In genomic region chr12:6824085-6824800, GRCh38 we compare ENCODE assay signal across 24 cellular contexts. TPM values are rescaled to one million over a fixed set of nuclear protein-coding genes. Genes with fewer than 3 reads are reported as not detected.
DNase-seq lines count a peak whose midpoint lies in the region; ATAC-seq and TF ChIP-seq lines count a peak whose summit lies in the region.
"Had no signal": no experiment of that assay in that cellular context is flagged by ENCODE, and none has a peak within 500 bp of the region (broad histone marks: within the 10 kb centered on the region; RNA-seq: fewer than 3 reads in every experiment).

No MANE protein-coding gene starts in this region.

- H3K18ac ChIP-seq in neuronal stem cell (ENCODE audit: low read length) = peak overlapping the region; percentile 21

- H3K27ac ChIP-seq in neuronal stem cell (replicated peaks; ENCODE audit: low read length) = no peak overlapping the region
- H3K27ac ChIP-seq: ascending aorta; BLaER1 treated with 17β-estradiol and CSF1 and Interleukin-3, amounts not matched to agents 10 nM and 100 nM; parathyroid adenoma; right atrium auricular region; upper lobe of right lung had no signal

- peak overlapping the region; percentile 41 for H2BK15ac ChIP-seq in neuronal stem cell (ENCODE audit: low read length)

- H3K4me1 ChIP-seq in neuronal stem cell (ENCODE audit: control insufficient read depth in 2 of 2, insufficient read depth in 1 of 2, low read depth in 1 of 2, low read length in 2 of 2) = peaks cover 33 to 47% of the 10 kb centered on the region in 2 donors

- H3K27me3 ChIP-seq in MG63 (peaks cover 26% of the 10 kb centered on the region), neuronal stem cell (ENCODE audit: control insufficient read depth in 3 of 3, insufficient read depth in 3 of 3, low read depth in 1 of 3, low read length in 3 of 3) (no peaks in the 10 kb centered on the region)
- H3K27me3 ChIP-seq: right atrium auricular region, upper lobe of right lung had no signal

- peaks cover 51% of the 10 kb centered on the region for H3K4me1 Mint-ChIP-seq in endothelial cell (ENCODE audit: unreplicated experiment)

- peak overlapping the region; percentile 43 for H2AK5ac ChIP-seq in neuronal stem cell (ENCODE audit: low read depth, low read length)

- no CpG with 5 or more reads among the region's 37 CpGs for WGBS in neuronal stem cell (ENCODE audit: extremely low coverage in 2 of 2, insufficient read length in 2 of 2, insufficient replicate concordance in 1 of 2), 2 donors

- H3K36me3 ChIP-seq in MG63 = no peaks in the 10 kb centered on the region
- peaks cover 0 to 5% of the 10 kb centered on the region in 2 donors for H3K36me3 ChIP-seq in neuronal stem cell (replicated peaks in 1 of 2; ENCODE audit: control insufficient read depth in 2 of 2, insufficient read depth in 2 of 2, low read length in 2 of 2)
- H3K36me3 ChIP-seq: ascending aorta; BLaER1 treated with 17β-estradiol and CSF1 and Interleukin-3, amounts not matched to agents 10 nM and 100 nM; right atrium auricular region; upper lobe of right lung had no signal

- no peak overlapping the region for H2BK120ac ChIP-seq in neuronal stem cell (ENCODE audit: low read depth, low read length)

- H3K27me3 Mint-ChIP-seq in endothelial cell (ENCODE audit: unreplicated experiment) = peaks cover 27% of the 10 kb centered on the region

- H3K4me2 ChIP-seq in neuronal stem cell (ENCODE audit: insufficient read depth, low read length, poor library complexity, severe bottlenecking) = no peak overlapping the region
- H3K4me2 ChIP-seq: BLaER1 treated with 17β-estradiol and CSF1 and Interleukin-3, amounts not matched to agents 10 nM and 100 nM had no signal

- H3K79me1 ChIP-seq in neuronal stem cell (ENCODE audit: low read depth, low read length) = peaks cover 16% of the 10 kb centered on the region

- no peak for TF ChIP-seq CTCF in endothelial cell (IDR thresholded peaks at IDR 0.05; ENCODE audit: unreplicated experiment)
- no peak for TF ChIP-seq CTCF in foreskin fibroblast (IDR thresholded peaks at IDR 0.05; ENCODE audit: low read depth, low read length)

- H3K23ac ChIP-seq in neuronal stem cell (ENCODE audit: low read depth, low read length, poor library complexity) = peak overlapping the region; percentile 82

- no peak for ATAC-seq in GM18868 (IDR thresholded peaks at IDR 0.05; ENCODE audit: unreplicated experiment)
- ATAC-seq: activated CD8-positive, alpha-beta T cell treated with anti-CD3 and anti-CD28 coated beads, Interleukin-2, amount 10 ng/mL, durations not matched to agents 7 days and 5 days; left ventricle myocardium superior; upper lobe of right lung had no signal

- H3K27ac Mint-ChIP-seq in endothelial cell (ENCODE audit: unreplicated experiment) = no peak overlapping the region
- H3K27ac Mint-ChIP-seq: activated CD8-positive, alpha-beta T cell treated with anti-CD3 and anti-CD28 coated beads, Interleukin-2, amount 10 ng/mL, durations not matched to agents 7 days and 5 days; activated naive CD8-positive, alpha-beta T cell; naive B cell had no signal

- peak overlapping the region; percentile 33 for H2BK5ac ChIP-seq in neuronal stem cell (ENCODE audit: low read length)

- DNase-seq in Daoy (ENCODE audit: low read depth) (peak; percentile 7), MG63 (peak; percentile 30), endothelial cell (ENCODE audit: low spot score) (no peak), neuronal stem cell (ENCODE audit: low spot score) (no peak), foreskin fibroblast (no peak), HPDE6-E6E7 (ENCODE audit: extremely low spot score) (no peak), NCI-H345 (lab: John Stamatoyannopoulos, UW) (no peak)
- DNase-seq: activated CD4-positive, alpha-beta T cell treated with anti-CD3 and anti-CD28 coated beads for 1 hour; activated CD8-positive, alpha-beta T cell treated with anti-CD3 and anti-CD28 coated beads, Interleukin-2, amount 10 ng/mL, durations not matched to agents 7 days and 5 days; central memory CD4-positive, alpha-beta T cell; COR-L47; left ventricle myocardium superior; naive B cell; NCI-H1092 treated with DMSO at 0.1 percent for 48 hours; NCI-H748 treated with DMSO at 0.1 percent for 48 hours; stimulated activated CD4-positive, alpha-beta T cell treated with anti-CD3 and anti-CD28 coated beads, Interleukin-2, amount 100 ng/mL, for 48 hours; upper lobe of right lung had no signal

- H3K4me3 Mint-ChIP-seq in endothelial cell (ENCODE audit: unreplicated experiment) = peak overlapping the region; percentile 70
- H3K4me3 Mint-ChIP-seq: activated CD8-positive, alpha-beta T cell treated with anti-CD3 and anti-CD28 coated beads, Interleukin-2, amount 10 ng/mL, durations not matched to agents 7 days and 5 days; activated naive CD8-positive, alpha-beta T cell had no signal

- no peak overlapping the region for H2BK12ac ChIP-seq in neuronal stem cell (ENCODE audit: low read length)

- no peak overlapping the region for H3K9ac ChIP-seq in neuronal stem cell (ENCODE audit: low read depth, low read length, poor library complexity)
- H3K9ac ChIP-seq: BLaER1 treated with 17β-estradiol and CSF1 and Interleukin-3, amounts not matched to agents 10 nM and 100 nM; parathyroid adenoma had no signal

- H4K8ac ChIP-seq in neuronal stem cell (ENCODE audit: low read depth, low read length) = no peak overlapping the region

- H3K9me3 Mint-ChIP-seq in endothelial cell (ENCODE audit: unreplicated experiment) = no peaks in the 10 kb centered on the region
- H3K9me3 Mint-ChIP-seq: mesothelial cell of epicardium, naive B cell had no signal

- no peak overlapping the region for H4K91ac ChIP-seq in neuronal stem cell (ENCODE audit: low read depth, low read length, poor library complexity)

- H3K9me3 ChIP-seq in MG63 (no peaks in the 10 kb centered on the region), neuronal stem cell (replicated peaks in 1 of 2; ENCODE audit: control insufficient read depth in 2 of 2, insufficient read depth in 1 of 2, low read depth in 1 of 2, low read length in 2 of 2) (peaks cover 0 to 3% of the 10 kb centered on the region in 2 donors)
- H3K9me3 ChIP-seq: ascending aorta; BLaER1 treated with 17β-estradiol and CSF1 and Interleukin-3, amounts not matched to agents 10 nM and 100 nM; right atrium auricular region; upper lobe of right lung had no signal

- H3K36me3 Mint-ChIP-seq in endothelial cell (ENCODE audit: low read depth, unreplicated experiment) = peaks cover 13% of the 10 kb centered on the region
- H3K36me3 Mint-ChIP-seq: activated naive CD8-positive, alpha-beta T cell; mesothelial cell of epicardium had no signal

- H3K4ac ChIP-seq in neuronal stem cell (ENCODE audit: low read length) = no peak overlapping the region

- H3K4me3 ChIP-seq in MG63 (no peak overlapping the region), neuronal stem cell (ENCODE audit: low read length in 2 of 2) (no peak overlapping the region), foreskin fibroblast (ENCODE audit: low read depth in 1 of 2, low read length in 2 of 2) (no peak overlapping the region)
- H3K4me3 ChIP-seq: BLaER1 treated with 17β-estradiol and CSF1 and Interleukin-3, amounts not matched to agents 10 nM and 100 nM; right atrium auricular region; upper lobe of right lung had no signal

- H2AFZ ChIP-seq in neuronal stem cell (ENCODE audit: low read length) = no peak overlapping the region
- H2AFZ ChIP-seq: parathyroid adenoma had no signal

- no peak overlapping the region for H3K14ac ChIP-seq in neuronal stem cell (ENCODE audit: low read length)

RNA-seq across cellular contexts. Expression of gene GPR162, which starts 2.6 kb away (rescaled TPM):
- total RNA-seq in Daoy (2014; rRNA removed; shearing (Covaris generic)) = 0.74 and 0.92 TPM in 2 replicates
- total RNA-seq in MG63 (2014; rRNA removed; shearing (Covaris generic); ENCODE audit: low replicate concordance) = not detected in 2 replicates
- total RNA-seq in endothelial cell (ENCODE audit: unreplicated experiment) = 52.7 TPM
- polyA plus RNA-seq in neuronal stem cell (2013, experiment 1 of 2) = 34.0 TPM
- 28.4 TPM for polyA plus RNA-seq in neuronal stem cell (2013, experiment 2 of 2)

RNA-seq across cellular contexts. Expression of gene P3H3, which starts 4.0 kb away (rescaled TPM):
- total RNA-seq in Daoy (2014; rRNA removed; shearing (Covaris generic)) = 24.1 and 24.8 TPM in 2 replicates
- total RNA-seq in MG63 (2014; rRNA removed; shearing (Covaris generic); ENCODE audit: low replicate concordance) = 19.4 and 45.6 TPM in 2 replicates
- 48.8 TPM for total RNA-seq in endothelial cell (ENCODE audit: unreplicated experiment)
- 22.0 TPM for polyA plus RNA-seq in neuronal stem cell (2013, experiment 1 of 2)
- polyA plus RNA-seq in neuronal stem cell (2013, experiment 2 of 2) = 21.2 TPM

RNA-seq across cellular contexts. Expression of gene GNB3, which starts 16.5 kb away (rescaled TPM):
- total RNA-seq in Daoy (2014; rRNA removed; shearing (Covaris generic)) = 0.71 and 1.4 TPM in 2 replicates
- 0.43 TPM in 1 of 2 replicates, not detected in the other for total RNA-seq in MG63 (2014; rRNA removed; shearing (Covaris generic); ENCODE audit: low replicate concordance)
- 9.0 TPM for total RNA-seq in endothelial cell (ENCODE audit: unreplicated experiment)
- 8.6 TPM for polyA plus RNA-seq in neuronal stem cell (2013, experiment 1 of 2)
- 8.2 TPM for polyA plus RNA-seq in neuronal stem cell (2013, experiment 2 of 2)

RNA-seq across cellular contexts. Expression of gene CDCA3, which starts 26.8 kb away (rescaled TPM):
- 107 TPM in 2 replicates for total RNA-seq in Daoy (2014; rRNA removed; shearing (Covaris generic))
- 29.8 and 110 TPM in 2 replicates for total RNA-seq in MG63 (2014; rRNA removed; shearing (Covaris generic); ENCODE audit: low replicate concordance)
- total RNA-seq in endothelial cell (ENCODE audit: unreplicated experiment) = 6.2 TPM
- polyA plus RNA-seq in neuronal stem cell (2013, experiment 1 of 2) = 81.3 TPM
- polyA plus RNA-seq in neuronal stem cell (2013, experiment 2 of 2) = 79.5 TPM
- total RNA-seq: ascending aorta had no signal

RNA-seq across cellular contexts. Expression of gene USP5, which starts 27.7 kb away (rescaled TPM):
- total RNA-seq in Daoy (2014; rRNA removed; shearing (Covaris generic)) = 134 and 140 TPM in 2 replicates
- total RNA-seq in MG63 (2014; rRNA removed; shearing (Covaris generic); ENCODE audit: low replicate concordance) = 104 and 143 TPM in 2 replicates
- 119 TPM for total RNA-seq in endothelial cell (ENCODE audit: unreplicated experiment)
- polyA plus RNA-seq in neuronal stem cell (2013, experiment 1 of 2) = 80.9 TPM
- polyA plus RNA-seq in neuronal stem cell (2013, experiment 2 of 2) = 82.6 TPM

Comparison
In these comparisons a context has a peak if more than half of its experiments do, and no peak if none do; other contexts are left out.
1. DNase-seq: peak in Daoy (single experiment) and MG63 (single experiment); none in endothelial cell (single experiment), neuronal stem cell (single experiment), foreskin fibroblast (0 of 2), HPDE6-E6E7 (single experiment) and NCI-H345 (single experiment).
2. RNA of gene GPR162, which starts 2.6 kb away (total RNA-seq): 52.7 TPM in endothelial cell (single experiment); 0.74 to 0.92 TPM in Daoy and not detected in MG63; every median in the first group is over 10 times any median in the second.